ENCODE assay signal across 22 cellular contexts in the genomic region with DNA sequence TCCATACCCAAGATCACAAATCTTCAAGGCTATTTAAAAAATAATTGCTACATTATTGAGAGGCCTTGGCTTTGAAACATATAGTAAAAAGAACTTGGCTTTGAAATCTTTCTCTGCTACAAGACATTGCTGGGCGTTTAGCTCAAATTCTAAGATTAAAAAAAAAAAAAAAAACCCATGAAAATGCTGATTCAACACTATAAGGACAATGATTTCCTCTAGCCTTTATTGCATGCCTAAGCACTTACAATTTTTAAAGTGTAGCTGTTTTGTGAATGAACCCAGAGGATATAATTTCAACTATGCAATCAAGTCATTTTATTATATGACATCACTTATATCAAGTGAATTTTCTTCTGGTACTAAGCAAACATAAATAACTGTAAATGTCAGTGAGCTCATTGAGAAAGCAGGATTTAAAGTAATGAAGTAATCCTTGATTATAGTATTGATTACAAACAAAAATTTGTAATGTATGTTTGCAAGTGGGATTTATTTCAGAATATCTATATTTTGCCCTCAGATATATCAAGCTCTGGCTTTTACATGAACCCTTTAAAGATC.
A peak's percentile ranks its signal among the peaks of the same experiment; 100 is the strongest.
DNase-seq lines count a peak whose midpoint lies in the region; ATAC-seq, FAIRE-seq and TF ChIP-seq lines count a peak whose summit lies in the region.
"Had no signal": no experiment of that assay in that cellular context is flagged by ENCODE, and none has a peak within 500 bp of the region (broad histone marks: within the 10 kb centered on the region; RNA-seq: fewer than 3 reads in every experiment).

No MANE protein-coding gene starts in this region.

- no peak overlapping the region for H4K91ac ChIP-seq in H1 (replicated peaks; ENCODE audit: insufficient read length, low read length)

- no peak overlapping the region for H2AK5ac ChIP-seq in H1 (ENCODE audit: low read depth, low read length)

- POLR2A ChIA-PET in A549 (lab: Yijun Ruan, JAX) = no interaction called here
- POLR2A ChIA-PET in HEK293 (lab: Yijun Ruan, JAX) = no interaction called here
- POLR2A ChIA-PET in H1 (lab: Charles Lee; ENCODE audit: partially characterized antibody) = no interaction called here
- POLR2A ChIA-PET in activated CD8-positive, alpha-beta T cell treated with anti-CD3 and anti-CD28 coated beads, Interleukin-2, amount 10 ng/mL, durations not matched to agents 7 days and 5 days (lab: Charles Lee) = no interaction called here

- no peak for TF ChIP-seq EP300 in A549 (IDR thresholded peaks at IDR 0.05)
- no peak for TF ChIP-seq EP300 in H1 (IDR thresholded peaks at IDR 0.05; ENCODE audit: borderline replicate concordance in 1 of 2, low read depth in 2 of 2, low read length in 2 of 2)

- no peak for DNase-seq in A549 (ENCODE audit: low read depth in 1 of 2, low spot score in 1 of 2)
- peak; percentile 41 for DNase-seq in NCI-H69 (lab: John Stamatoyannopoulos, UW)
- no peak for DNase-seq in H1 (ENCODE audit: low read depth in 1 of 2, low spot score in 2 of 2)
- DNase-seq in activated CD8-positive, alpha-beta T cell treated with anti-CD3 and anti-CD28 coated beads, Interleukin-2, amount 10 ng/mL, durations not matched to agents 7 days and 5 days = no peak
- no peak for DNase-seq in GM13976 (ENCODE audit: low spot score)
- DNase-seq: BE2C; CD4-positive, alpha-beta T cell; CD8-positive, alpha-beta memory T cell; DMS 273 treated with DMSO at 0.1 percent for 48 hours; DMS79; EL; GDM1; HCEC 1CT; HFFc6 had no signal

- H3K14ac ChIP-seq in H1 (ENCODE audit: insufficient read length) = no peak overlapping the region

- no peaks in the 10 kb centered on the region for H3K27me3 ChIP-seq in H1 (replicated peaks in 1 of 4; ENCODE audit: control insufficient read depth in 3 of 4, extremely low read depth in 1 of 4, insufficient read depth in 3 of 4, low read length in 3 of 4)
- H3K27me3 ChIP-seq: BE2C; BLaER1 treated with 17β-estradiol and CSF1 and Interleukin-3, amounts not matched to agents 10 nM and 100 nM had no signal

- no peak overlapping the region for H4K5ac ChIP-seq in H1 (ENCODE audit: insufficient read length, low read depth, low read length)

- H3K9ac ChIP-seq in H1 (replicated peaks in 1 of 4; ENCODE audit: extremely low read depth in 1 of 4, low read depth in 3 of 4, low read length in 3 of 4) = no peak overlapping the region
- H3K9ac ChIP-seq: BLaER1 treated with 17β-estradiol and CSF1 and Interleukin-3, amounts not matched to agents 10 nM and 100 nM had no signal

- no peak for ATAC-seq in A549
- ATAC-seq in activated CD8-positive, alpha-beta T cell treated with anti-CD3 and anti-CD28 coated beads, Interleukin-2, amount 10 ng/mL, durations not matched to agents 7 days and 5 days = no peak
- ATAC-seq: GM12878, GM23338 had no signal

- TF ChIP-seq RAD21 in A549 (conservative IDR thresholded peaks at IDR 0.05 in 1 of 2, IDR thresholded peaks at IDR 0.05 in 1 of 2) (no peak), H1 (IDR thresholded peaks at IDR 0.05 in 1 of 2, conservative IDR thresholded peaks at IDR 0.05 in 1 of 2; ENCODE audit: low read depth in 2 of 2, low read length in 2 of 2) (no peak)

- H3K4me3 Mint-ChIP-seq in activated CD8-positive, alpha-beta T cell treated with anti-CD3 and anti-CD28 coated beads, Interleukin-2, amount 10 ng/mL, durations not matched to agents 7 days and 5 days = no peak overlapping the region
- H3K4me3 Mint-ChIP-seq: CD14-positive monocyte; CD4-positive, alpha-beta T cell; CD8-positive, alpha-beta memory T cell; GM23338; HFFc6 had no signal

- H3K23ac ChIP-seq in H1 (ENCODE audit: insufficient read length) = no peak overlapping the region

- TF ChIP-seq POLR2A in A549 (IDR thresholded peaks at IDR 0.05; ENCODE audit: low read length) = no peak
- TF ChIP-seq POLR2A in H1 (IDR thresholded peaks at IDR 0.05; ENCODE audit: control extremely low read depth in 1 of 2, low read depth in 2 of 2, low read length in 2 of 2) = no peak

- no peak overlapping the region for H3K27ac Mint-ChIP-seq in activated CD8-positive, alpha-beta T cell treated with anti-CD3 and anti-CD28 coated beads, Interleukin-2, amount 10 ng/mL, durations not matched to agents 7 days and 5 days
- H3K27ac Mint-ChIP-seq: CD14-positive monocyte; CD4-positive, alpha-beta T cell; CD8-positive, alpha-beta memory T cell; GM23338; HFFc6 had no signal

- no peaks in the 10 kb centered on the region for H3K4me1 Mint-ChIP-seq in activated CD8-positive, alpha-beta T cell treated with anti-CD3 and anti-CD28 coated beads, Interleukin-2, amount 10 ng/mL, durations not matched to agents 7 days and 5 days (ENCODE audit: low read depth)
- H3K4me1 Mint-ChIP-seq: CD14-positive monocyte; CD8-positive, alpha-beta memory T cell had no signal

- no peak overlapping the region for H2BK120ac ChIP-seq in H1 (replicated peaks; ENCODE audit: low read depth, low read length)

- FAIRE-seq in A549 (lab: Jason Lieb, UNC) = no peak
- FAIRE-seq in H1 (lab: Jason Lieb, UNC) = no peak
- FAIRE-seq: D721Med, GM12878, GM18507, H54 had no signal

- no peak overlapping the region for H3K56ac ChIP-seq in H1 (replicated peaks; ENCODE audit: insufficient read length, low read depth, low read length)

- CTCF ChIA-PET in A549 (lab: Yijun Ruan, JAX) (no interaction called here), HEK293 (lab: Yijun Ruan, JAX) (interaction anchor here (0.6 kb wide), 2 partner anchors 40 to 201 kb away, joined by 3 to 4 read pairs; no protein-coding TSS in a partner anchor), H1 (lab: Charles Lee; ENCODE audit: partially characterized antibody) (interaction anchor here (0.8 to 1.2 kb wide), 2 partner anchors 8 to 11 kb away, joined by 3 read pairs; no protein-coding TSS in a partner anchor)
- CTCF ChIA-PET in activated CD8-positive, alpha-beta T cell treated with anti-CD3 and anti-CD28 coated beads, Interleukin-2, amount 10 ng/mL, durations not matched to agents 7 days and 5 days (lab: Charles Lee) = no interaction called here

- no peak overlapping the region for H3K4ac ChIP-seq in H1 (replicated peaks; ENCODE audit: insufficient read length, low read depth, low read length)

- no peaks in the 10 kb centered on the region for H3K36me3 Mint-ChIP-seq in activated CD8-positive, alpha-beta T cell treated with anti-CD3 and anti-CD28 coated beads, Interleukin-2, amount 10 ng/mL, durations not matched to agents 7 days and 5 days (ENCODE audit: low read depth)
- H3K36me3 Mint-ChIP-seq: CD14-positive monocyte; CD8-positive, alpha-beta memory T cell had no signal

- no peaks in the 10 kb centered on the region for H3K79me1 ChIP-seq in H1 (ENCODE audit: low read depth, low read length)

- H3K4me1 ChIP-seq in A549 (no peaks in the 10 kb centered on the region), HEK293 (ENCODE audit: control insufficient read depth, insufficient read depth, low read length) (no peaks in the 10 kb centered on the region), H1 (replicated peaks in 1 of 4; ENCODE audit: control insufficient read depth in 3 of 4, insufficient read depth in 4 of 4, low read length in 3 of 4) (no peaks in the 10 kb centered on the region)
- H3K4me1 ChIP-seq: BE2C; BLaER1 treated with 17β-estradiol and CSF1 and Interleukin-3, amounts not matched to agents 10 nM and 100 nM had no signal

- H2BK5ac ChIP-seq in H1 (ENCODE audit: low read depth, low read length) = no peak overlapping the region

- H3K18ac ChIP-seq in H1 (ENCODE audit: extremely low read depth, low read length) = no peak overlapping the region

- no peak overlapping the region for H2BK15ac ChIP-seq in H1 (ENCODE audit: low read length)

- no peak overlapping the region for H3K4me2 ChIP-seq in A549
- H3K4me2 ChIP-seq in H1 (ENCODE audit: insufficient read depth in 1 of 2, low read depth in 2 of 2, low read length in 2 of 2) = no peak overlapping the region
- H3K4me2 ChIP-seq: BLaER1 treated with 17β-estradiol and CSF1 and Interleukin-3, amounts not matched to agents 10 nM and 100 nM; GM23338 had no signal

- TF ChIP-seq CTCF in A549 (IDR thresholded peaks at IDR 0.05) (no peak), HEK293 (tag by site-specific recombination; IDR thresholded peaks at IDR 0.05) (no peak), H1 (IDR thresholded peaks at IDR 0.05; ENCODE audit: control extremely low read depth in 1 of 3, insufficient read depth in 1 of 3, low read depth in 1 of 3, low read length in 3 of 3) (no peak), GM13976 (IDR thresholded peaks at IDR 0.05; ENCODE audit: borderline replicate concordance, control extremely low read depth, extremely low read depth, insufficient read depth, missing control alignments) (no peak)

- H3K9me3 ChIP-seq in A549 = no peaks in the 10 kb centered on the region
- H3K9me3 ChIP-seq in HEK293 (ENCODE audit: control insufficient read depth, insufficient read depth, low read depth, low read length) = no peaks in the 10 kb centered on the region
- no peaks in the 10 kb centered on the region for H3K9me3 ChIP-seq in H1 (ENCODE audit: insufficient read depth in 2 of 2, low read depth in 1 of 2, low read length in 1 of 2)
- H3K9me3 ChIP-seq: BE2C; BLaER1 treated with 17β-estradiol and CSF1 and Interleukin-3, amounts not matched to agents 10 nM and 100 nM had no signal

- in situ Hi-C loops in GM13976 (cut with MboI; ENCODE audit: low sequenced_read_pairs, unreplicated experiment) = no loop called here

- H3K36me3 ChIP-seq in HEK293 (ENCODE audit: control insufficient read depth in 2 of 2, insufficient read depth in 1 of 2, low read length in 2 of 2) (no peaks in the 10 kb centered on the region), H1 (ENCODE audit: control insufficient read depth in 2 of 4, insufficient read depth in 4 of 4, low read length in 3 of 4) (no peaks in the 10 kb centered on the region)
- H3K36me3 ChIP-seq: BE2C; BLaER1 treated with 17β-estradiol and CSF1 and Interleukin-3, amounts not matched to agents 10 nM and 100 nM had no signal

- H3K79me2 ChIP-seq in H1 (ENCODE audit: control insufficient read depth in 1 of 2, insufficient read depth in 2 of 2, low read length in 2 of 2) = no peaks in the 10 kb centered on the region

- H3K27ac ChIP-seq in A549 (no peak overlapping the region), HEK293 (ENCODE audit: extremely low read depth, low read depth, low read length) (no peak overlapping the region), H1 (ENCODE audit: low read depth, low read length) (no peak overlapping the region)
- H3K27ac ChIP-seq: BLaER1 treated with 17β-estradiol and CSF1 and Interleukin-3, amounts not matched to agents 10 nM and 100 nM had no signal

- no peaks in the 10 kb centered on the region for H3K23me2 ChIP-seq in H1 (ENCODE audit: low read depth, low read length)

- H2BK12ac ChIP-seq in H1 (ENCODE audit: low read depth, low read length) = no peak overlapping the region

- no peak overlapping the region for H2BK20ac ChIP-seq in H1 (ENCODE audit: low read length)

- no peaks in the 10 kb centered on the region for H4K20me1 ChIP-seq in H1 (replicated peaks in 1 of 2; ENCODE audit: control insufficient read depth in 1 of 2, insufficient read depth in 2 of 2, low read length in 2 of 2)
- H4K20me1 ChIP-seq: BLaER1 treated with 17β-estradiol and CSF1 and Interleukin-3, amounts not matched to agents 10 nM and 100 nM had no signal

- no peak overlapping the region for H4K8ac ChIP-seq in H1 (ENCODE audit: extremely low read depth, insufficient read depth, low read length)

- no peaks in the 10 kb centered on the region for H3K27me3 Mint-ChIP-seq in activated CD8-positive, alpha-beta T cell treated with anti-CD3 and anti-CD28 coated beads, Interleukin-2, amount 10 ng/mL, durations not matched to agents 7 days and 5 days (ENCODE audit: low read depth)
- H3K27me3 Mint-ChIP-seq: CD4-positive, alpha-beta T cell had no signal

- H3K9me3 Mint-ChIP-seq in activated CD8-positive, alpha-beta T cell treated with anti-CD3 and anti-CD28 coated beads, Interleukin-2, amount 10 ng/mL, durations not matched to agents 7 days and 5 days (ENCODE audit: insufficient read depth) = peaks cover 14% of the 10 kb centered on the region
- H3K9me3 Mint-ChIP-seq: CD4-positive, alpha-beta T cell; GM23338 had no signal

- no peak overlapping the region for H2AFZ ChIP-seq in H1 (ENCODE audit: low read length)
- H2AFZ ChIP-seq: GM23338 had no signal

- WGBS in A549 (ENCODE audit: missing lambda C conversion rate) = 14% methylated on average over 1 of the region's 1 CpG
- WGBS in H1 (ENCODE audit: extremely low coverage in 1 of 2, insufficient coverage in 1 of 2, insufficient read length in 1 of 2, insufficient replicate concordance in 2 of 2, low coverage in 1 of 2, low lambda C conversion rate in 2 of 2, missing lambda C conversion rate in 1 of 2), 2 experiments = 100% methylated on average over 1 of the region's 1 CpG; no CpG with 5 or more reads in 1 of the 2 experiments

- no peak overlapping the region for H3K4me3 ChIP-seq in A549
- no peak overlapping the region for H3K4me3 ChIP-seq in HEK293 (ENCODE audit: low read depth, low read length)
- H3K4me3 ChIP-seq in H1 (ENCODE audit: extremely low read depth in 1 of 4, insufficient read depth in 2 of 4, low read depth in 3 of 4, low read length in 4 of 4) = no peak overlapping the region
- H3K4me3 ChIP-seq: BLaER1 treated with 17β-estradiol and CSF1 and Interleukin-3, amounts not matched to agents 10 nM and 100 nM; GM12878; GM23338 had no signal

Comparison
In these comparisons a context has a peak if more than half of its experiments do, and no peak if none do; other contexts are left out.
1. CTCF ChIA-PET loops: an anchor here in HEK293 (0.6 kb wide) and H1 (0.8 to 1.2 kb wide); none called in A549 and activated CD8-positive, alpha-beta T cell treated with anti-CD3 and anti-CD28 coated beads, Interleukin-2, amount 10 ng/mL, durations not matched to agents 7 days and 5 days.